26 cellular contexts compared by ENCODE assay signal in genomic region chr2:151943461-151943860, GRCh38.
"Had no signal": no experiment of that assay in that cellular context is flagged by ENCODE, and none has a peak within 500 bp of the region (broad histone marks: within the 10 kb centered on the region; RNA-seq: fewer than 3 reads in every experiment).

No MANE protein-coding gene starts in this region.

- FAIRE-seq: colon, frontal cortex had no signal

- H3K9me3 ChIP-seq: ascending aorta, breast epithelium had no signal

- H3K4me1 ChIP-seq: breast epithelium had no signal

- H3K27me3 ChIP-seq: ascending aorta, breast epithelium had no signal

- H3K4me3 Mint-ChIP-seq: activated CD4-positive, alpha-beta memory T cell treated with anti-CD3 and anti-CD28 coated beads, Interleukin-2, amount 10 ng/mL, durations not matched to agents 7 days and 5 days; activated CD4-positive, alpha-beta T cell treated with anti-CD3 and anti-CD28 coated beads, Interleukin-2, amount 10 ng/mL, durations not matched to agents 7 days and 5 days; activated naive CD4-positive, alpha-beta T cell treated with anti-CD3 and anti-CD28 coated beads, Interleukin-2, amount 10 ng/mL, durations not matched to agents 7 days and 5 days; activated naive CD8-positive, alpha-beta T cell treated with anti-CD3 and anti-CD28 coated beads, Interleukin-2, amount 10 ng/mL, durations not matched to agents 7 days and 5 days; activated T-cell treated with anti-CD3 and anti-CD28 coated beads, Interleukin-2, amount 50 U/mL, for 24 hours; activated T-cell treated with anti-CD3 and anti-CD28 coated beads, Interleukin-2, amount 50 U/mL, for 72 hours; brain; central memory CD8-positive, alpha-beta T cell; endodermal cell had no signal

- H3K27ac ChIP-seq: ascending aorta, breast epithelium had no signal

- H3K4me1 Mint-ChIP-seq: activated CD4-positive, alpha-beta memory T cell treated with anti-CD3 and anti-CD28 coated beads, Interleukin-2, amount 10 ng/mL, durations not matched to agents 7 days and 5 days; activated CD4-positive, alpha-beta T cell treated with anti-CD3 and anti-CD28 coated beads, Interleukin-2, amount 10 ng/mL, durations not matched to agents 7 days and 5 days; activated naive CD4-positive, alpha-beta T cell treated with anti-CD3 and anti-CD28 coated beads, Interleukin-2, amount 10 ng/mL, durations not matched to agents 7 days and 5 days; central memory CD8-positive, alpha-beta T cell had no signal

- H3K36me3 ChIP-seq: ascending aorta, breast epithelium had no signal

- H3K4me3 ChIP-seq: ascending aorta, breast epithelium had no signal

- H3K27me3 Mint-ChIP-seq: brain had no signal

- H3K27ac Mint-ChIP-seq: activated CD4-positive, alpha-beta memory T cell treated with anti-CD3 and anti-CD28 coated beads, Interleukin-2, amount 10 ng/mL, durations not matched to agents 7 days and 5 days; activated CD4-positive, alpha-beta T cell treated with anti-CD3 and anti-CD28 coated beads, Interleukin-2, amount 10 ng/mL, durations not matched to agents 7 days and 5 days; activated naive CD4-positive, alpha-beta T cell treated with anti-CD3 and anti-CD28 coated beads, Interleukin-2, amount 10 ng/mL, durations not matched to agents 7 days and 5 days; activated naive CD4-positive, alpha-beta T cell treated with anti-CD3 and anti-CD28 coated beads, Interleukin-2, amount 50 U/mL, for 72 hours; activated naive CD8-positive, alpha-beta T cell treated with anti-CD3 and anti-CD28 coated beads, Interleukin-2, amount 10 ng/mL, durations not matched to agents 7 days and 5 days; activated T-cell treated with anti-CD3 and anti-CD28 coated beads, Interleukin-2, amount 50 U/mL, for 24 hours; activated T-cell treated with anti-CD3 and anti-CD28 coated beads, Interleukin-2, amount 50 U/mL, for 72 hours; brain; endodermal cell had no signal

- H3K36me3 Mint-ChIP-seq: activated naive CD4-positive, alpha-beta T cell treated with anti-CD3 and anti-CD28 coated beads, Interleukin-2, amount 10 ng/mL, durations not matched to agents 7 days and 5 days; activated naive CD8-positive, alpha-beta T cell treated with anti-CD3 and anti-CD28 coated beads, Interleukin-2, amount 10 ng/mL, durations not matched to agents 7 days and 5 days had no signal

- ATAC-seq: activated naive CD4-positive, alpha-beta T cell treated with anti-CD3 and anti-CD28 coated beads, Interleukin-2, amount 50 U/mL, for 72 hours; activated T-cell treated with anti-CD3 and anti-CD28 coated beads, Interleukin-2, amount 50 U/mL, for 72 hours had no signal

- DNase-seq: activated CD4-positive, alpha-beta memory T cell treated with anti-CD3 and anti-CD28 coated beads, Interleukin-2, amount 10 ng/mL, durations not matched to agents 7 days and 5 days; activated CD4-positive, alpha-beta T cell treated with anti-CD3 and anti-CD28 coated beads for 4 hours; activated CD4-positive, alpha-beta T cell treated with anti-CD3 and anti-CD28 coated beads, Interleukin-2, amount 10 ng/mL, durations not matched to agents 7 days and 5 days; activated CD4-positive, alpha-beta T cell treated with anti-CD3 and anti-CD28 coated beads, Interleukin-2, amount 50 U/mL, for 4 hours; activated CD4-positive, CD25-positive, alpha-beta regulatory T cell; activated CD4-positive, CD25-positive, alpha-beta regulatory T cell treated with anti-CD3 and anti-CD28 coated beads, Interleukin-2, amount 50 U/mL, for 72 hours; activated CD8-positive, alpha-beta memory T cell treated with anti-CD3 and anti-CD28 coated beads, Interleukin-2, amount 50 U/mL, for 48 hours; activated gamma-delta T cell; activated naive CD4-positive, alpha-beta T cell; activated naive CD4-positive, alpha-beta T cell treated with anti-CD3 and anti-CD28 coated beads, Interleukin-2, amount 10 ng/mL, durations not matched to agents 7 days and 5 days; activated naive CD8-positive, alpha-beta T cell treated with anti-CD3 and anti-CD28 coated beads, Interleukin-2, amount 10 ng/mL, durations not matched to agents 7 days and 5 days; activated T-cell treated with anti-CD3 and anti-CD28 coated beads for 4 hours; activated T-cell treated with anti-CD3 and anti-CD28 coated beads, Interleukin-2, amount 50 U/mL, for 24 hours; activated T-cell treated with anti-CD3 and anti-CD28 coated beads, Interleukin-2, amount 50 U/mL, for 72 hours; cortex of kidney; effector memory CD4-positive, alpha-beta T cell; endodermal cell; head of caudate nucleus; T-helper 2 cell had no signal
